ENCODE assay signal across 6 cellular contexts in the genomic region with DNA sequence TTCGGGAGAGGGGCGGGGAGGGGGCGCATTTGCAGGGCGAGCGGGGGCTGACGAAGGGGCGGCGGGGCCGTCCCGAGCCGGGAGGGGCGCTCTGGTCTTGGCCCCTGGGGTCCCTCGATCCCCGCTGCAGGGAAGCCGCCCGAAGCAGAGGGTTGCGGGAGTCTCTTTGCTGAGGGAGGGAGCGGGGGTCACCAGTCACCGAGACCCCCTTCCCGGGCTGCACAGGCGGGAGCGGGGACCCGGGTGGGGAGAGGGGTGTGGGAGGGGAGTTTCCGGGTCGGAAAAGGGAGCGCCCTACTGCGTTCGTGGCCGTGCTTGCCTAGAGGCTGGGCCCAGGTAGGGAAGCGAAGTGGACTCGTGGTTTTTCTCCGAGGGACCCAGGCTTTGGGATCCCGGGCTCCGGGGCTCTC. TPM values are rescaled to one million over a fixed set of nuclear protein-coding genes. Genes with fewer than 3 reads are reported as not detected.
A peak's percentile ranks its signal among the peaks of the same experiment; 100 is the strongest.
DNase-seq lines count a peak whose midpoint lies in the region; ATAC-seq and TF ChIP-seq lines count a peak whose summit lies in the region.

No MANE protein-coding gene starts in this region.

- CTCF ChIA-PET in activated CD8-positive, alpha-beta memory T cell treated with anti-CD3 and anti-CD28 coated beads, Interleukin-2, amount 10 ng/mL, durations not matched to agents 7 days and 5 days (lab: Charles Lee) = interaction anchor here (0.6 to 9.1 kb wide), 8 partner anchors 8 to 161 kb away, joined by 3 to 90 read pairs (median 3); partner anchors contain the start of gene VGF

- peaks cover 2% of the 10 kb centered on the region for H3K36me3 Mint-ChIP-seq in activated CD8-positive, alpha-beta memory T cell treated with anti-CD3 and anti-CD28 coated beads, Interleukin-2, amount 10 ng/mL, durations not matched to agents 7 days and 5 days
- H3K36me3 Mint-ChIP-seq in activated T-helper 2 cell treated with anti-CD3 and anti-CD28 coated beads, Interferon-gamma antibody, Interleukin-2, Interleukin-4, amounts not matched to agents 10 μg/mL and 5 μg/mL and 100 μg/mL, durations not matched to agents 14 hours and 24 hours and 36 hours (ENCODE audit: low read depth) = peaks cover 30% of the 10 kb centered on the region
- H3K36me3 Mint-ChIP-seq in mesothelial cell of epicardium = peaks cover 19% of the 10 kb centered on the region

- peaks cover 17% of the 10 kb centered on the region for H3K27me3 Mint-ChIP-seq in activated CD8-positive, alpha-beta memory T cell treated with anti-CD3 and anti-CD28 coated beads, Interleukin-2, amount 10 ng/mL, durations not matched to agents 7 days and 5 days
- peaks cover 10% of the 10 kb centered on the region for H3K27me3 Mint-ChIP-seq in activated T-helper 2 cell treated with anti-CD3 and anti-CD28 coated beads, Interferon-gamma antibody, Interleukin-2, Interleukin-4, amounts not matched to agents 10 μg/mL and 5 μg/mL and 100 μg/mL, durations not matched to agents 14 hours and 24 hours and 36 hours (ENCODE audit: low read depth)
- H3K27me3 Mint-ChIP-seq in mesothelial cell of epicardium (ENCODE audit: low read depth) = peaks cover 2% of the 10 kb centered on the region

- intact Hi-C loops in activated T-helper 2 cell treated with anti-CD3 and anti-CD28 coated beads, Interferon-gamma antibody, Interleukin-2, Interleukin-4, amounts not matched to agents 10 μg/mL and 5 μg/mL and 100 μg/mL, durations not matched to agents 14 hours and 24 hours and 36 hours (cut with micrococcal nuclease) = loop anchor here (1.0 kb wide), 2 partner anchors 10 to 11 kb away; partner anchors contain the start of gene VGF

- no peak for TF ChIP-seq CTCF in mesothelial cell of epicardium (IDR thresholded peaks at IDR 0.05; ENCODE audit: unreplicated experiment)

- no peak for DNase-seq in activated CD8-positive, alpha-beta memory T cell treated with anti-CD3 and anti-CD28 coated beads, Interleukin-2, amount 10 ng/mL, durations not matched to agents 7 days and 5 days
- DNase-seq in activated CD8-positive, alpha-beta memory T cell treated with anti-CD3 and anti-CD28 coated beads, Interleukin-2, amount 50 U/mL, for 4 hours = no peak
- DNase-seq in activated T-helper 2 cell treated with anti-CD3 and anti-CD28 coated beads, Interferon-gamma antibody, Interleukin-2, Interleukin-4, amounts not matched to agents 10 μg/mL and 5 μg/mL and 100 μg/mL, durations not matched to agents 14 hours and 24 hours and 36 hours (ENCODE audit: low spot score) = no peak
- DNase-seq in mesothelial cell of epicardium (ENCODE audit: low spot score in 2 of 2, unreplicated experiment in 2 of 2) (no peak), NCI-H1417 treated with DMSO at 0.1 percent for 48 hours (lab: John Stamatoyannopoulos, UW) (no peak), islet precursor cell (no peak)

- ATAC-seq in activated CD8-positive, alpha-beta memory T cell treated with anti-CD3 and anti-CD28 coated beads, Interleukin-2, amount 10 ng/mL, durations not matched to agents 7 days and 5 days = peak; percentile 38

- H3K4me3 Mint-ChIP-seq in activated CD8-positive, alpha-beta memory T cell treated with anti-CD3 and anti-CD28 coated beads, Interleukin-2, amount 10 ng/mL, durations not matched to agents 7 days and 5 days = peak overlapping the region; percentile 73
- H3K4me3 Mint-ChIP-seq in activated T-helper 2 cell treated with anti-CD3 and anti-CD28 coated beads, Interferon-gamma antibody, Interleukin-2, Interleukin-4, amounts not matched to agents 10 μg/mL and 5 μg/mL and 100 μg/mL, durations not matched to agents 14 hours and 24 hours and 36 hours (ENCODE audit: low read depth) = peak overlapping the region; percentile 83
- peak overlapping the region; percentile 80 for H3K4me3 Mint-ChIP-seq in mesothelial cell of epicardium

- H3K27ac Mint-ChIP-seq in activated CD8-positive, alpha-beta memory T cell treated with anti-CD3 and anti-CD28 coated beads, Interleukin-2, amount 10 ng/mL, durations not matched to agents 7 days and 5 days = no peak overlapping the region
- no peak overlapping the region for H3K27ac Mint-ChIP-seq in activated T-helper 2 cell treated with anti-CD3 and anti-CD28 coated beads, Interferon-gamma antibody, Interleukin-2, Interleukin-4, amounts not matched to agents 10 μg/mL and 5 μg/mL and 100 μg/mL, durations not matched to agents 14 hours and 24 hours and 36 hours
- no peak overlapping the region for H3K27ac Mint-ChIP-seq in mesothelial cell of epicardium

- peaks cover 9% of the 10 kb centered on the region for H3K4me1 Mint-ChIP-seq in activated CD8-positive, alpha-beta memory T cell treated with anti-CD3 and anti-CD28 coated beads, Interleukin-2, amount 10 ng/mL, durations not matched to agents 7 days and 5 days
- peaks cover 13% of the 10 kb centered on the region for H3K4me1 Mint-ChIP-seq in activated T-helper 2 cell treated with anti-CD3 and anti-CD28 coated beads, Interferon-gamma antibody, Interleukin-2, Interleukin-4, amounts not matched to agents 10 μg/mL and 5 μg/mL and 100 μg/mL, durations not matched to agents 14 hours and 24 hours and 36 hours (ENCODE audit: low read depth)
- peaks cover 14% of the 10 kb centered on the region for H3K4me1 Mint-ChIP-seq in mesothelial cell of epicardium

- H3K9me3 Mint-ChIP-seq in activated CD8-positive, alpha-beta memory T cell treated with anti-CD3 and anti-CD28 coated beads, Interleukin-2, amount 10 ng/mL, durations not matched to agents 7 days and 5 days (ENCODE audit: low read depth) = no peaks in the 10 kb centered on the region
- H3K9me3 Mint-ChIP-seq in activated T-helper 2 cell treated with anti-CD3 and anti-CD28 coated beads, Interferon-gamma antibody, Interleukin-2, Interleukin-4, amounts not matched to agents 10 μg/mL and 5 μg/mL and 100 μg/mL, durations not matched to agents 14 hours and 24 hours and 36 hours = peaks cover 4% of the 10 kb centered on the region
- no peaks in the 10 kb centered on the region for H3K9me3 Mint-ChIP-seq in mesothelial cell of epicardium

RNA-seq across cellular contexts. Expression of gene AP1S1, which starts 0.4 kb away (rescaled TPM):
- total RNA-seq in activated CD8-positive, alpha-beta memory T cell treated with anti-CD3 and anti-CD28 coated beads, Interleukin-2, amount 10 ng/mL, durations not matched to agents 7 days and 5 days = 10 to 100 TPM; 49.9 to 51.7 TPM
- 41.8 and 42.8 TPM in 2 replicates for total RNA-seq in activated T-helper 2 cell treated with anti-CD3 and anti-CD28 coated beads, Interferon-gamma antibody, Interleukin-2, Interleukin-4, amounts not matched to agents 10 μg/mL and 5 μg/mL and 100 μg/mL, durations not matched to agents 14 hours and 24 hours and 36 hours
- total RNA-seq in mesothelial cell of epicardium = 57.4 to 63.4 TPM (median 61.5 TPM) in 3 replicates

RNA-seq across cellular contexts. Expression of gene VGF, which starts 10.7 kb away (rescaled TPM):
- total RNA-seq in activated CD8-positive, alpha-beta memory T cell treated with anti-CD3 and anti-CD28 coated beads, Interleukin-2, amount 10 ng/mL, durations not matched to agents 7 days and 5 days = under 1 TPM; 0.44 to 0.66 TPM
- 0.23 and 0.41 TPM in 2 replicates for total RNA-seq in activated T-helper 2 cell treated with anti-CD3 and anti-CD28 coated beads, Interferon-gamma antibody, Interleukin-2, Interleukin-4, amounts not matched to agents 10 μg/mL and 5 μg/mL and 100 μg/mL, durations not matched to agents 14 hours and 24 hours and 36 hours
- total RNA-seq in mesothelial cell of epicardium = 0.35 to 0.38 TPM (median 0.36 TPM) in 3 replicates

RNA-seq across cellular contexts. Expression of gene NAT16, which starts 25.4 kb away (rescaled TPM):
- not detected for total RNA-seq in activated CD8-positive, alpha-beta memory T cell treated with anti-CD3 and anti-CD28 coated beads, Interleukin-2, amount 10 ng/mL, durations not matched to agents 7 days and 5 days
- not detected in 2 replicates for total RNA-seq in activated T-helper 2 cell treated with anti-CD3 and anti-CD28 coated beads, Interferon-gamma antibody, Interleukin-2, Interleukin-4, amounts not matched to agents 10 μg/mL and 5 μg/mL and 100 μg/mL, durations not matched to agents 14 hours and 24 hours and 36 hours
- not detected in 3 replicates for total RNA-seq in mesothelial cell of epicardium

RNA-seq across cellular contexts. Expression of gene SERPINE1, which starts 27.8 kb away (rescaled TPM):
- 1 to 10 TPM in 1 of 2 experiments, under 1 TPM in 1; 0.29 to 1.2 TPM for total RNA-seq in activated CD8-positive, alpha-beta memory T cell treated with anti-CD3 and anti-CD28 coated beads, Interleukin-2, amount 10 ng/mL, durations not matched to agents 7 days and 5 days
- 0.23 TPM in 2 replicates for total RNA-seq in activated T-helper 2 cell treated with anti-CD3 and anti-CD28 coated beads, Interferon-gamma antibody, Interleukin-2, Interleukin-4, amounts not matched to agents 10 μg/mL and 5 μg/mL and 100 μg/mL, durations not matched to agents 14 hours and 24 hours and 36 hours
- 11.4 to 15.1 TPM (median 14.2 TPM) in 3 replicates for total RNA-seq in mesothelial cell of epicardium

RNA-seq across cellular contexts. Expression of gene MOGAT3, which starts 46.1 kb away (rescaled TPM):
- not detected for total RNA-seq in activated CD8-positive, alpha-beta memory T cell treated with anti-CD3 and anti-CD28 coated beads, Interleukin-2, amount 10 ng/mL, durations not matched to agents 7 days and 5 days
- total RNA-seq in activated T-helper 2 cell treated with anti-CD3 and anti-CD28 coated beads, Interferon-gamma antibody, Interleukin-2, Interleukin-4, amounts not matched to agents 10 μg/mL and 5 μg/mL and 100 μg/mL, durations not matched to agents 14 hours and 24 hours and 36 hours = not detected in 2 replicates
- total RNA-seq in mesothelial cell of epicardium = not detected in 3 replicates
